In genomic region chr4:2796261-2797187, GRCh38 we compare ENCODE assay signal across 9 cellular contexts. TPM values are rescaled to one million over a fixed set of nuclear protein-coding genes. Genes with fewer than 3 reads are reported as not detected.
DNase-seq lines count a peak whose midpoint lies in the region; ATAC-seq and TF ChIP-seq lines count a peak whose summit lies in the region.
"Had no signal": no experiment of that assay in that cellular context is flagged by ENCODE, and none has a peak within 500 bp of the region (broad histone marks: within the 10 kb centered on the region; RNA-seq: fewer than 3 reads in every experiment).

No MANE protein-coding gene starts in this region.

- H3K27ac Mint-ChIP-seq in IgD-negative memory B cell: peak overlapping the region in 2 of 3 donors; percentile 45 to 50

- no peaks in the 10 kb centered on the region for H3K9me3 ChIP-seq in mucosa of stomach (ENCODE audit: control insufficient read depth, low read length)
- H3K9me3 ChIP-seq: gastrocnemius medialis had no signal

- H3K4me3 ChIP-seq in mucosa of stomach (ENCODE audit: low read length): no peak overlapping the region
- H3K4me3 ChIP-seq: gastrocnemius medialis had no signal

- CTCF ChIA-PET in GM10248 (lab: Yijun Ruan, JAX): interaction anchor here (0.6 to 1.9 kb wide), 3 partner anchors 10 to 33 kb away, joined by 3 to 7 read pairs (median 4); no protein-coding TSS in a partner anchor

- H3K36me3 Mint-ChIP-seq in IgD-negative memory B cell: peaks cover 1% of the 10 kb centered on the region

- no peaks in the 10 kb centered on the region for H3K27me3 Mint-ChIP-seq in IgD-negative memory B cell

- H3K4me3 Mint-ChIP-seq in IgD-negative memory B cell: peak overlapping the region in 2 of 4 donors; percentile 33 to 85

- POLR2A ChIA-PET in GM10248 (lab: Yijun Ruan, JAX): no interaction called here

- H3K9me3 Mint-ChIP-seq in IgD-negative memory B cell: no peaks in the 10 kb centered on the region

- no peaks in the 10 kb centered on the region for H3K36me3 ChIP-seq in mucosa of stomach (ENCODE audit: control insufficient read depth, insufficient read depth, low read length)
- H3K36me3 ChIP-seq: gastrocnemius medialis had no signal

- DNase-seq in ACHN: peak; percentile 85
- peak; percentile 34 for DNase-seq in dedifferentiated amniotic fluid mesenchymal stem cell (ENCODE audit: extremely low spot score)
- DNase-seq in AG20443 (ENCODE audit: low spot score): no peak
- no peak for DNase-seq in GM10248 (ENCODE audit: extremely low spot score)
- no peak for DNase-seq in SHP77 (lab: John Stamatoyannopoulos, UW)

- peak overlapping the region; percentile 45 for H3K9ac ChIP-seq in mucosa of stomach (ENCODE audit: low read length)

- in situ Hi-C loops in ACHN (cut with HindIII; ENCODE audit: low pct_ligation_motif_present, low pct_unique_long_range_greater_than_20kb, low sequenced_read_pairs): no loop called here

- TF ChIP-seq CTCF in GM10248 (IDR thresholded peaks at IDR 0.05; ENCODE audit: control extremely low read depth, extremely low read depth, low read depth, missing control alignments): no peak

- peaks cover 92% of the 10 kb centered on the region for H3K4me1 ChIP-seq in mucosa of stomach (ENCODE audit: control insufficient read depth, insufficient read depth, low read length)

- no peak for ATAC-seq in GM19328 (IDR thresholded peaks at IDR 0.05; ENCODE audit: unreplicated experiment)
- ATAC-seq: gastrocnemius medialis had no signal

- H3K4me1 Mint-ChIP-seq in IgD-negative memory B cell: peaks cover 27 to 39% (median 32%) of the 10 kb centered on the region in 3 donors

- no peaks in the 10 kb centered on the region for H3K27me3 ChIP-seq in mucosa of stomach (ENCODE audit: control insufficient read depth, insufficient read depth, low read length)
- H3K27me3 ChIP-seq: gastrocnemius medialis had no signal

RNA-seq across cellular contexts. Expression of gene SH3BP2, which starts 3.6 kb away (rescaled TPM):
- 22.7 TPM for polyA plus RNA-seq in IgD-negative memory B cell

RNA-seq across cellular contexts. Expression of gene TNIP2, which starts 40.4 kb away (rescaled TPM):
- 54.5 TPM for polyA plus RNA-seq in IgD-negative memory B cell

RNA-seq across cellular contexts. Expression of gene ADD1, which starts 47.1 kb away (rescaled TPM):
- polyA plus RNA-seq in IgD-negative memory B cell: 300 TPM

Comparison
In these comparisons a context has a peak if more than half of its experiments do, and no peak if none do; other contexts are left out.
1. DNase-seq: peak in ACHN (single experiment) and dedifferentiated amniotic fluid mesenchymal stem cell (single experiment); none in AG20443 (single experiment), GM10248 (single experiment) and SHP77 (0 of 2).